12 cellular contexts compared by ENCODE assay signal in genomic region chr9:18606831-18607230, GRCh38.
DNase-seq lines count a peak whose midpoint lies in the region; ATAC-seq and TF ChIP-seq lines count a peak whose summit lies in the region.
"Had no signal": no experiment of that assay in that cellular context is flagged by ENCODE, and none has a peak within 500 bp of the region (broad histone marks: within the 10 kb centered on the region; RNA-seq: fewer than 3 reads in every experiment).

No MANE protein-coding gene starts in this region.

- no peak overlapping the region for H3K18ac ChIP-seq in mesenchymal stem cell (ENCODE audit: low read depth in 1 of 2, low read length in 2 of 2)

- TF ChIP-seq CTCF in AG10803 (conservative IDR thresholded peaks at IDR 0.05; ENCODE audit: low read length): no peak
- TF ChIP-seq CTCF in astrocyte of the spinal cord (IDR thresholded peaks at IDR 0.05; ENCODE audit: low read depth, low read length): no peak

- no peak overlapping the region for H2AFZ ChIP-seq in mesenchymal stem cell (ENCODE audit: low read depth, low read length)

- H2BK15ac ChIP-seq in mesenchymal stem cell (ENCODE audit: low read depth, poor library complexity, severe bottlenecking): no peak overlapping the region

- no peak overlapping the region for H3K4ac ChIP-seq in mesenchymal stem cell (ENCODE audit: low read depth in 1 of 2, low read length in 2 of 2)

- no peak overlapping the region for H4K8ac ChIP-seq in mesenchymal stem cell (ENCODE audit: low read length)

- H3K14ac ChIP-seq in mesenchymal stem cell (ENCODE audit: low read length in 2 of 2): no peak overlapping the region

- H3K36me3 ChIP-seq in mesenchymal stem cell (ENCODE audit: control insufficient read depth in 1 of 2, insufficient read depth in 2 of 2, low read depth in 1 of 2, low read length in 2 of 2): peaks cover 0 to 53% of the 10 kb centered on the region in 2 experiments

- no peak overlapping the region for H2AK5ac ChIP-seq in mesenchymal stem cell (ENCODE audit: low read length, severe bottlenecking)

- in situ Hi-C loops in astrocyte of the spinal cord (cut with HindIII; ENCODE audit: low sequenced_read_pairs): no loop called here

- no peak overlapping the region for H3K23ac ChIP-seq in mesenchymal stem cell (ENCODE audit: low read length in 2 of 2)

- H3K4me2 ChIP-seq in mesenchymal stem cell (ENCODE audit: low read length, poor library complexity, severe bottlenecking): no peak overlapping the region

- H2BK12ac ChIP-seq in mesenchymal stem cell (ENCODE audit: low read length in 2 of 2): no peak overlapping the region

- H3K9me3 ChIP-seq in mesenchymal stem cell (ENCODE audit: control insufficient read depth, low read length): no peaks in the 10 kb centered on the region

- peaks cover 7% of the 10 kb centered on the region for H3K79me1 ChIP-seq in mesenchymal stem cell (replicated peaks; ENCODE audit: low read length, poor library complexity, severe bottlenecking)

- H2BK5ac ChIP-seq in mesenchymal stem cell (ENCODE audit: low read depth, low read length, poor library complexity, severe bottlenecking): no peak overlapping the region

- H3K27me3 ChIP-seq in mesenchymal stem cell (ENCODE audit: control insufficient read depth in 1 of 2, insufficient read depth in 1 of 2, low read length in 2 of 2): no peaks in the 10 kb centered on the region

- no peak for ATAC-seq in HG03520 (IDR thresholded peaks at IDR 0.05; ENCODE audit: unreplicated experiment)
- ATAC-seq: activated CD8-positive, alpha-beta T cell treated with anti-CD3 and anti-CD28 coated beads for 36 hours; naive thymus-derived CD4-positive, alpha-beta T cell had no signal

- H3K9ac ChIP-seq in mesenchymal stem cell (ENCODE audit: low read length): peak overlapping the region; percentile 56

- peaks cover 2% of the 10 kb centered on the region for H3K4me1 ChIP-seq in mesenchymal stem cell (ENCODE audit: control insufficient read depth, insufficient read depth, low read depth, low read length)

- H2BK120ac ChIP-seq in mesenchymal stem cell (ENCODE audit: low read depth, low read length): no peak overlapping the region

- no peak overlapping the region for H3K27ac ChIP-seq in mesenchymal stem cell (ENCODE audit: low read length, poor library complexity, severe bottlenecking)

- H4K91ac ChIP-seq in mesenchymal stem cell (ENCODE audit: low read length): no peak overlapping the region

- H3K4me3 ChIP-seq in AG10803 (ENCODE audit: low read length) (no peak overlapping the region), astrocyte of the spinal cord (ENCODE audit: low read depth, low read length) (no peak overlapping the region), mesenchymal stem cell (ENCODE audit: insufficient read depth in 1 of 2, low read depth in 1 of 2, low read length in 2 of 2) (no peak overlapping the region)

- DNase-seq in AG10803 (ENCODE audit: low read depth) (peak; percentile 66), NCI-H1105 (lab: John Stamatoyannopoulos, UW) (peak; percentile 36), astrocyte of the spinal cord (ENCODE audit: low read depth, low spot score) (peak; percentile 75), mesenchymal stem cell (peak; percentile 5), midbrain (lab: John Stamatoyannopoulos, UW) (no peak), DMS 273 treated with DMSO at 0.1 percent for 48 hours (lab: John Stamatoyannopoulos, UW) (no peak), NCI-H510A (lab: John Stamatoyannopoulos, UW) (no peak)
- DNase-seq: activated CD8-positive, alpha-beta T cell treated with anti-CD3 and anti-CD28 coated beads for 36 hours; effector memory CD4-positive, alpha-beta T cell; naive thymus-derived CD4-positive, alpha-beta T cell; stimulated activated naive CD4-positive, alpha-beta T cell had no signal

Comparison
In these comparisons a context has a peak if more than half of its experiments do, and no peak if none do; other contexts are left out.
1. DNase-seq: peak in AG10803 (single experiment), NCI-H1105 (single experiment), astrocyte of the spinal cord (single experiment) and mesenchymal stem cell (single experiment); none in midbrain (single experiment), DMS 273 treated with DMSO at 0.1 percent for 48 hours (single experiment) and NCI-H510A (single experiment).